Comparison of ENCODE assay signal across 9 cellular contexts in genomic region chr12:92574046-92574783, GRCh38.
DNase-seq lines count a peak whose midpoint lies in the region; ATAC-seq, FAIRE-seq and TF ChIP-seq lines count a peak whose summit lies in the region.
"Had no signal": no experiment of that assay in that cellular context is flagged by ENCODE, and none has a peak within 500 bp of the region (broad histone marks: within the 10 kb centered on the region; RNA-seq: fewer than 3 reads in every experiment).

No MANE protein-coding gene starts in this region.

- H3K79me1 ChIP-seq in trophoblast cell (ENCODE audit: low read length) = peaks cover 3% of the 10 kb centered on the region

- H3K18ac ChIP-seq in trophoblast cell (ENCODE audit: low read length) = no peak overlapping the region

- peak; percentile 38 for TF ChIP-seq CTCF in NB4 (IDR thresholded peaks at IDR 0.05; ENCODE audit: low read depth, low read length)
- peak; percentile 30 to 52 for TF ChIP-seq CTCF in brain (conservative IDR thresholded peaks at IDR 0.05)

- peak overlapping the region; percentile 83 for H2BK12ac ChIP-seq in trophoblast cell (ENCODE audit: low read length)

- peak overlapping the region; percentile 58 for H4K91ac ChIP-seq in trophoblast cell (ENCODE audit: low read depth, low read length)

- no peaks in the 10 kb centered on the region for H3K27me3 ChIP-seq in trophoblast cell (ENCODE audit: insufficient read depth, low read length)

- DNase-seq in NCI-H2081 (lab: John Stamatoyannopoulos, UW) (peak; percentile 1 to 24), NCI-H2081 treated with DMSO at 0.1 percent for 48 hours (lab: John Stamatoyannopoulos, UW) (no peak), NB4 (ENCODE audit: low read depth) (peak; percentile 44), trophoblast cell (peak; percentile 25 to 55), GM12892 (ENCODE audit: insufficient read length) (no peak), Ammon's horn (ENCODE audit: low spot score) (no peak)

- peak overlapping the region; percentile 71 for H2AK5ac ChIP-seq in trophoblast cell (ENCODE audit: low read length)

- H3K79me2 ChIP-seq in trophoblast cell (ENCODE audit: control insufficient read depth, insufficient read depth, low read length, poor library complexity) = no peaks in the 10 kb centered on the region

- H3K4me1 Mint-ChIP-seq in brain = peaks cover 11% of the 10 kb centered on the region

- peak overlapping the region in 2 of 5 experiments; percentile 20 to 57 for H3K27ac Mint-ChIP-seq in brain

- no peak overlapping the region for H3K4me3 Mint-ChIP-seq in brain

- no peaks in the 10 kb centered on the region for H3K36me3 ChIP-seq in trophoblast cell (ENCODE audit: control insufficient read depth in 1 of 2, insufficient read depth in 2 of 2, low read length in 2 of 2)

- WGBS in trophoblast cell (ENCODE audit: extremely low coverage, insufficient coverage, insufficient read length) = no CpG with 5 or more reads among the region's 8 CpGs

- no peak for FAIRE-seq in GM12892 (lab: Jason Lieb, UNC)

- H4K8ac ChIP-seq in trophoblast cell (ENCODE audit: low read depth, low read length) = no peak overlapping the region

- H3K14ac ChIP-seq in trophoblast cell (ENCODE audit: low read length) = peak overlapping the region; percentile 47

- H2BK120ac ChIP-seq in trophoblast cell (ENCODE audit: insufficient read depth, low read length, poor library complexity) = peak overlapping the region; percentile 70

- H3K27me3 Mint-ChIP-seq in brain = no peaks in the 10 kb centered on the region

- no peaks in the 10 kb centered on the region for H3K36me3 Mint-ChIP-seq in brain

- no peak overlapping the region for H3K23ac ChIP-seq in trophoblast cell (ENCODE audit: low read length)

- no peak overlapping the region for H3K27ac ChIP-seq in trophoblast cell (ENCODE audit: low read depth, low read length)

- TF ChIP-seq POLR2A in NB4 (IDR thresholded peaks at IDR 0.05; ENCODE audit: extremely low read depth, insufficient read length) (no peak), GM12892 (IDR thresholded peaks at IDR 0.05; ENCODE audit: low read depth, low read length) (no peak)

- ATAC-seq in GM21737 (IDR thresholded peaks at IDR 0.05; ENCODE audit: unreplicated experiment) = no peak

- H2BK5ac ChIP-seq in trophoblast cell (ENCODE audit: low read depth, low read length, poor library complexity) = no peak overlapping the region

- H3K4me3 ChIP-seq in NB4 (ENCODE audit: low read depth, low read length) (no peak overlapping the region), trophoblast cell (ENCODE audit: low read depth, low read length) (no peak overlapping the region)

- H3K9me3 Mint-ChIP-seq in brain = peaks cover 0 to 12% (median 3%) of the 10 kb centered on the region in 5 experiments

- no peaks in the 10 kb centered on the region for H3K9me3 ChIP-seq in trophoblast cell (ENCODE audit: insufficient read depth, low read depth, low read length)
- H3K9me3 ChIP-seq: Caco-2 had no signal

- peaks cover 2 to 5% of the 10 kb centered on the region in 2 experiments for H3K4me1 ChIP-seq in trophoblast cell (ENCODE audit: control insufficient read depth in 1 of 2, insufficient read depth in 2 of 2, low read length in 2 of 2)

- no peak overlapping the region for H3K4ac ChIP-seq in trophoblast cell (ENCODE audit: low read depth, low read length)

- H3K4me2 ChIP-seq in trophoblast cell (ENCODE audit: low read length) = no peak overlapping the region

- H4K12ac ChIP-seq in trophoblast cell (ENCODE audit: low read depth, low read length) = no peak overlapping the region

- no peak overlapping the region for H2AFZ ChIP-seq in trophoblast cell (ENCODE audit: insufficient read depth, low read length, poor library complexity)

- H3K9ac ChIP-seq in trophoblast cell (ENCODE audit: low read length) = no peak overlapping the region

Comparison
In these comparisons a context has a peak if more than half of its experiments do, and no peak if none do; other contexts are left out.
1. DNase-seq: peak in NCI-H2081 (2 of 2), NB4 (single experiment) and trophoblast cell (2 of 2); none in NCI-H2081 treated with DMSO at 0.1 percent for 48 hours (single experiment), GM12892 (single experiment) and Ammon's horn (single experiment).